ENCODE assay signal across 24 cellular contexts in the genomic region with DNA sequence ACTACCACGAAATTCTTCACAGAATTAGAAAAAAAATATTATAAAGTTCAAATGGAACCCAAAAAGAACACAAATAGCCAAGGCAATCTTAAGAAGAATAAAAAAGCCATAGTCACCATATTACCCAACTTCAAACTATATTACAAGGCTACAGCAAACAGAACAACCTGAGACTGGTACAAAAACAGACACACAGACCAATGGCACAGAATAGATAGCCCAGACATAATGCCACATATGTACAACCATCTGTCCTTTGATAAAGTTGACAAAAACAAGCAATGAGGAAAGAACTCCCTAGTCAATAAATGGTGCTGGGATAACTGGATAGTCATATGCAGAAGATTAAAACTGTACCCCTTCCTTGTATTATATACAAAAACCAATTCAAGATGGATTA.
"Had no signal": no experiment of that assay in that cellular context is flagged by ENCODE, and none has a peak within 500 bp of the region (broad histone marks: within the 10 kb centered on the region; RNA-seq: fewer than 3 reads in every experiment).

No MANE protein-coding gene starts in this region.

- H3K9me3 ChIP-seq: esophagus muscularis mucosa, gastroesophageal sphincter, lower lobe of right lung had no signal

- H3K4me3 ChIP-seq: coronary artery, dorsolateral prefrontal cortex, esophagus muscularis mucosa, gastroesophageal sphincter, heart left ventricle, hepatocyte, left lung, lower lobe of right lung had no signal

- ATAC-seq: foreskin keratinocyte; gastroesophageal sphincter; heart left ventricle; left lung; left ventricle myocardium superior; lower lobe of right lung; naive thymus-derived CD8-positive, alpha-beta T cell had no signal

- H2AFZ ChIP-seq: hepatocyte had no signal

- H3K4me1 ChIP-seq: esophagus muscularis mucosa, foreskin keratinocyte, gastroesophageal sphincter, heart left ventricle, left lung, lower lobe of right lung had no signal

- FAIRE-seq: endothelial cell of umbilical vein, frontal cortex, kidney had no signal

- H3K4me2 ChIP-seq: hepatocyte had no signal

- H3K27ac ChIP-seq: coronary artery, dorsolateral prefrontal cortex, esophagus muscularis mucosa, foreskin keratinocyte, gastroesophageal sphincter, heart left ventricle, hepatocyte, left lung, lower lobe of right lung had no signal

- H3K36me3 ChIP-seq: esophagus muscularis mucosa, gastroesophageal sphincter, heart left ventricle, left lung, lower lobe of right lung had no signal

- DNase-seq: dermis blood vessel endothelial cell; dorsolateral prefrontal cortex; effector CD4-positive, alpha-beta T cell; effector memory CD4-positive, alpha-beta T cell; foreskin keratinocyte; heart left ventricle; hypothalamus; immature natural killer cell; islet precursor cell; kidney; kidney glomerular epithelial cell; left lung; left ventricle myocardium superior; lower lobe of right lung; mesendoderm; midbrain; naive B cell; naive thymus-derived CD8-positive, alpha-beta T cell had no signal

- H3K27me3 ChIP-seq: dorsolateral prefrontal cortex, esophagus muscularis mucosa, foreskin keratinocyte, gastroesophageal sphincter, heart left ventricle, hepatocyte, left lung had no signal
